Comparison of ENCODE assay signal across 18 cellular contexts in genomic region chr22:24063986-24064385, GRCh38. TPM values are rescaled to one million over a fixed set of nuclear protein-coding genes. Genes with fewer than 3 reads are reported as not detected.
DNase-seq lines count a peak whose midpoint lies in the region; ATAC-seq lines count a peak whose summit lies in the region.
"Had no signal": no experiment of that assay in that cellular context is flagged by ENCODE, and none has a peak within 500 bp of the region (broad histone marks: within the 10 kb centered on the region; RNA-seq: fewer than 3 reads in every experiment).

No MANE protein-coding gene starts in this region.

- no peak for ATAC-seq in left cardiac atrium
- peak; percentile 58 for ATAC-seq in central memory CD8-positive, alpha-beta T cell (replicated peaks; ENCODE audit: extremely low read depth, poor library complexity, severe bottlenecking)
- no peak for ATAC-seq in HG02870 (IDR thresholded peaks at IDR 0.05; ENCODE audit: unreplicated experiment)
- no peak for ATAC-seq in GM18511 (IDR thresholded peaks at IDR 0.05; ENCODE audit: unreplicated experiment)
- ATAC-seq: GM12878, HepG2 had no signal

- no peaks in the 10 kb centered on the region for H3K27me3 Mint-ChIP-seq in central memory CD8-positive, alpha-beta T cell
- H3K27me3 Mint-ChIP-seq: CD4-positive, CD25-positive, alpha-beta regulatory T cell had no signal

- peaks cover 27% of the 10 kb centered on the region for H3K36me3 Mint-ChIP-seq in central memory CD8-positive, alpha-beta T cell (ENCODE audit: insufficient read depth)

- H3K9me3 Mint-ChIP-seq in central memory CD8-positive, alpha-beta T cell, result no peaks in the 10 kb centered on the region
- H3K9me3 Mint-ChIP-seq: CD4-positive, CD25-positive, alpha-beta regulatory T cell had no signal

- intact Hi-C loops in cardiac septum (cut with DNase I), result no loop called here
- intact Hi-C loops in left cardiac atrium (cut with DNase I), result no loop called here

- H3K4me3 Mint-ChIP-seq in central memory CD8-positive, alpha-beta T cell, result peak overlapping the region; percentile 44
- H3K4me3 Mint-ChIP-seq: CD4-positive, CD25-positive, alpha-beta regulatory T cell had no signal

- H3K27ac Mint-ChIP-seq in central memory CD8-positive, alpha-beta T cell (ENCODE audit: low read depth), result peak overlapping the region; percentile 71
- H3K27ac Mint-ChIP-seq: CD4-positive, CD25-positive, alpha-beta regulatory T cell had no signal

- DNase-seq in cardiac septum (ENCODE audit: low spot score) (peak; percentile 22), left cardiac atrium (no peak), mesenteric fat pad (ENCODE audit: low spot score) (peak; percentile 18), NCI-H187 (lab: John Stamatoyannopoulos, UW) (no peak)
- no peak for DNase-seq in central memory CD8-positive, alpha-beta T cell (ENCODE audit: low spot score in 2 of 2)
- no peak for DNase-seq in activated CD4-positive, CD25-positive, alpha-beta regulatory T cell treated with anti-CD3 and anti-CD28 coated beads, Interleukin-2, amount 50 U/mL, for 72 hours
- DNase-seq: ACHN; Calu3; CD4-positive, CD25-positive, alpha-beta regulatory T cell; DMS 273 treated with DMSO at 0.1 percent for 48 hours; DMS79 had no signal

- peaks cover 28% of the 10 kb centered on the region for H3K4me1 Mint-ChIP-seq in central memory CD8-positive, alpha-beta T cell

RNA-seq across cellular contexts. Expression of gene CABIN1, which starts 52.9 kb away (rescaled TPM):
- 38.0 TPM for total RNA-seq in cardiac septum
- 10 to 100 TPM; 35.1 to 38.1 TPM for total RNA-seq in left cardiac atrium
- total RNA-seq in mesenteric fat pad, result 41.7 TPM
- total RNA-seq: G401 had no signal

RNA-seq across cellular contexts. Expression of gene GSTT4, which starts 58.7 kb away (rescaled TPM):
- total RNA-seq in cardiac septum, result not detected
- total RNA-seq in left cardiac atrium, result not detected
- total RNA-seq in mesenteric fat pad, result not detected
- total RNA-seq: A172; Calu3; CD4-positive, CD25-positive, alpha-beta regulatory T cell; G401; GM12878; H1 had no signal

Comparison
In these comparisons a context has a peak if more than half of its experiments do, and no peak if none do; other contexts are left out.
1. DNase-seq: peak in cardiac septum (single experiment) and mesenteric fat pad (single experiment); none in left cardiac atrium (single experiment), central memory CD8-positive, alpha-beta T cell (0 of 2), activated CD4-positive, CD25-positive, alpha-beta regulatory T cell treated with anti-CD3 and anti-CD28 coated beads, Interleukin-2, amount 50 U/mL, for 72 hours (single experiment) and NCI-H187 (0 of 2).